Comparison of ENCODE assay signal across 8 cellular contexts in the genomic region with DNA sequence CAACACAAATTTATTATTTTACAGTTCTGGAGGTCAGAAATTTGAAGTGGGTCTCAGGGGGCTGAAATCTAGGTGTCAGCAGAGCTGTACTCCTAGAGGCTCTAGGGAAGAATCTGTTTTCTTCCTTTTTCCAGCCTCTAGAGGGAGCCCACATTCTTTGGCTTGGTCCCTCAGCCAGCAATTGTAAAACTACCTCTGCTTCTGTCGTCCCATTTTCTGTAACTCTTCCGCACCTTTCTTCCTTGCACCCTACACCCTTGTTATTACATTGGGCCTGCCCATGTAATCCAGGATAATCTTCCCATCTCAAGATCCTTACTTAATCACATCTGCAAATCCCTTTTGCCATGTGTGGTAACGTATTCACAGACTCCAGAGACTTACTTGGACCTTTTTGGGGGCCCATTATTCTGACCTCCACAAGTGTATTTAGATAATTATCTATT. TPM values are rescaled to one million over a fixed set of nuclear protein-coding genes. Genes with fewer than 3 reads are reported as not detected.
DNase-seq lines count a peak whose midpoint lies in the region; ATAC-seq and TF ChIP-seq lines count a peak whose summit lies in the region.

No MANE protein-coding gene starts in this region.

- no peak overlapping the region for H3K4me3 ChIP-seq in esophagus squamous epithelium
- H3K4me3 ChIP-seq in uterus, result no peak overlapping the region

- H3K4me1 Mint-ChIP-seq in naive thymus-derived CD8-positive, alpha-beta T cell, result peaks cover 0 to 4% (median 0%) of the 10 kb centered on the region in 4 donors

- ATAC-seq in naive thymus-derived CD8-positive, alpha-beta T cell, result peak; percentile 79 to 95
- no peak for ATAC-seq in GM21786 (IDR thresholded peaks at IDR 0.05; ENCODE audit: unreplicated experiment)

- no peak overlapping the region for H3K27ac Mint-ChIP-seq in naive thymus-derived CD8-positive, alpha-beta T cell

- POLR2A ChIA-PET in naive thymus-derived CD8-positive, alpha-beta T cell (lab: Charles Lee), result no interaction called here

- no peak overlapping the region for H3K4me3 Mint-ChIP-seq in naive thymus-derived CD8-positive, alpha-beta T cell

- H3K9me3 Mint-ChIP-seq in naive thymus-derived CD8-positive, alpha-beta T cell, result no peaks in the 10 kb centered on the region

- peaks cover 0 to 4% (median 0%) of the 10 kb centered on the region in 5 donors for H3K27me3 Mint-ChIP-seq in naive thymus-derived CD8-positive, alpha-beta T cell

- no peak for TF ChIP-seq POLR2A in esophagus squamous epithelium (IDR thresholded peaks at IDR 0.05)
- no peak for TF ChIP-seq POLR2A in uterus (IDR thresholded peaks at IDR 0.05)

- TF ChIP-seq CTCF in C4-2B (conservative IDR thresholded peaks at IDR 0.05), result peak; percentile 96
- peak; percentile 60 to 89 (median 80) for TF ChIP-seq CTCF in esophagus squamous epithelium (IDR thresholded peaks at IDR 0.05)
- peak; percentile 77 to 87 (median 79) for TF ChIP-seq CTCF in uterus (IDR thresholded peaks at IDR 0.05)

- H3K4me1 ChIP-seq in esophagus squamous epithelium, result peaks cover 0 to 4% (median 0%) of the 10 kb centered on the region in 3 donors
- H3K4me1 ChIP-seq in uterus, result no peaks in the 10 kb centered on the region

- DNase-seq in HCEC 1CT (peak; percentile 62), NCI-H524 treated with DMSO at 0.1 percent for 48 hours (lab: John Stamatoyannopoulos, UW) (peak; percentile 27), esophagus squamous epithelium (lab: John Stamatoyannopoulos, UW) (no peak), uterus (peak in 1 of 2 donors; percentile 39)
- DNase-seq in activated CD4-positive, alpha-beta T cell treated with anti-CD3 and anti-CD28 coated beads for 48 hours, result peak; percentile 48
- peak in 9 of 10 donors; percentile 11 to 68 (median 46) for DNase-seq in naive thymus-derived CD8-positive, alpha-beta T cell

- H3K27ac ChIP-seq in C4-2B (no peak overlapping the region), esophagus squamous epithelium (no peak overlapping the region), uterus (no peak overlapping the region)

- H3K36me3 ChIP-seq in esophagus squamous epithelium (no peaks in the 10 kb centered on the region), uterus (no peaks in the 10 kb centered on the region)

- no peaks in the 10 kb centered on the region for H3K36me3 Mint-ChIP-seq in naive thymus-derived CD8-positive, alpha-beta T cell

- 16 to 21% methylated on average over 3 of the region's 3 CpGs for WGBS in esophagus squamous epithelium, 2 donors

- H3K9me3 ChIP-seq in esophagus squamous epithelium, result no peaks in the 10 kb centered on the region
- H3K9me3 ChIP-seq in uterus, result no peaks in the 10 kb centered on the region

- intact Hi-C loops in esophagus squamous epithelium (cut with DNase I), result no loop called here
- intact Hi-C loops in uterus (cut with DNase I; ENCODE audit: low total_unique reads), result no loop called here

- H3K27me3 ChIP-seq in esophagus squamous epithelium, result no peaks in the 10 kb centered on the region
- H3K27me3 ChIP-seq in uterus, result no peaks in the 10 kb centered on the region

RNA-seq across cellular contexts. Expression of a gene that starts 24.8 kb away (rescaled TPM):
- 10 to 100 TPM in 3 of 4 donors, 1 to 10 TPM in 1; 3.5 to 14.3 (median 12.3) TPM for total RNA-seq in esophagus squamous epithelium
- total RNA-seq in naive thymus-derived CD8-positive, alpha-beta T cell, result 100 to 1,000 TPM; 154 to 166 TPM
- polyA plus RNA-seq in naive thymus-derived CD8-positive, alpha-beta T cell, result 100 to 1,000 TPM in 2 of 3 donors, 10 to 100 TPM in 1; 82.2 to 116 (median 103) TPM
- 10 to 100 TPM; 11.5 to 56.4 (median 18.3) TPM for total RNA-seq in uterus

RNA-seq across cellular contexts. Expression of a gene that starts 59.6 kb away (rescaled TPM):
- total RNA-seq in esophagus squamous epithelium (100 to 1,000 TPM; 301 to 611 (median 447) TPM), uterus (100 to 1,000 TPM in 1 of 4 donors, 10 to 100 TPM in 3; 21.8 to 189 (median 34.6) TPM)
- 100 to 1,000 TPM; 198 to 212 TPM for total RNA-seq in naive thymus-derived CD8-positive, alpha-beta T cell
- 100 to 1,000 TPM; 629 to 783 (median 630) TPM for polyA plus RNA-seq in naive thymus-derived CD8-positive, alpha-beta T cell
